ENCODE assay signal across 20 cellular contexts in genomic region chr9:76342201-76342600, GRCh38.
"Had no signal": no experiment of that assay in that cellular context is flagged by ENCODE, and none has a peak within 500 bp of the region (broad histone marks: within the 10 kb centered on the region; RNA-seq: fewer than 3 reads in every experiment).

No MANE protein-coding gene starts in this region.

- DNase-seq: colonic mucosa; cortex of kidney; effector CD8-positive, alpha-beta T cell; effector memory CD8-positive, alpha-beta T cell; foreskin melanocyte; gastrocnemius medialis; glutamatergic neuron; heart right ventricle; hippocampal formation; left cardiac atrium; left lung; left ventricle myocardium superior; lower lobe of right lung; mesendoderm; midbrain; naive thymus-derived CD4-positive, alpha-beta T cell had no signal

- H3K4me1 ChIP-seq: colonic mucosa, esophagus muscularis mucosa, gastrocnemius medialis, heart right ventricle, left lung, lower lobe of right lung had no signal

- FAIRE-seq: endometrium, islet of Langerhans, keratinocyte had no signal

- H3K4me3 ChIP-seq: colonic mucosa, esophagus muscularis mucosa, gastrocnemius medialis, heart right ventricle, left lung, lower lobe of right lung had no signal

- H3K36me3 ChIP-seq: colonic mucosa, esophagus muscularis mucosa, gastrocnemius medialis, heart right ventricle, left lung, lower lobe of right lung had no signal

- ATAC-seq: effector memory CD8-positive, alpha-beta T cell; gastrocnemius medialis; heart right ventricle; left lung; left ventricle myocardium superior; lower lobe of right lung; naive thymus-derived CD4-positive, alpha-beta T cell had no signal

- H3K27ac ChIP-seq: colonic mucosa, esophagus muscularis mucosa, gastrocnemius medialis, heart right ventricle, left lung, lower lobe of right lung had no signal

- H3K27me3 ChIP-seq: colonic mucosa, esophagus muscularis mucosa, gastrocnemius medialis, heart right ventricle, left lung had no signal
